Comparison of ENCODE assay signal across 16 cellular contexts in genomic region chr12:68245071-68246021, GRCh38. TPM values are rescaled to one million over a fixed set of nuclear protein-coding genes. Genes with fewer than 3 reads are reported as not detected.
DNase-seq lines count a peak whose midpoint lies in the region; ATAC-seq and TF ChIP-seq lines count a peak whose summit lies in the region.
"Had no signal": no experiment of that assay in that cellular context is flagged by ENCODE, and none has a peak within 500 bp of the region (broad histone marks: within the 10 kb centered on the region; RNA-seq: fewer than 3 reads in every experiment).

No MANE protein-coding gene starts in this region.

- no peaks in the 10 kb centered on the region for H3K79me2 ChIP-seq in trophoblast cell (ENCODE audit: control insufficient read depth, insufficient read depth, low read length, poor library complexity)

- no peak overlapping the region for H4K8ac ChIP-seq in trophoblast cell (ENCODE audit: low read depth, low read length)

- no peak overlapping the region for H2BK5ac ChIP-seq in trophoblast cell (ENCODE audit: low read depth, low read length, poor library complexity)

- H3K18ac ChIP-seq in trophoblast cell (ENCODE audit: low read length) = no peak overlapping the region

- peaks cover 0 to 30% (median 13%) of the 10 kb centered on the region in 9 donors for H3K4me1 ChIP-seq in heart right ventricle
- peaks cover under 1 to 4% of the 10 kb centered on the region in 2 experiments for H3K4me1 ChIP-seq in trophoblast cell (ENCODE audit: control insufficient read depth in 1 of 2, insufficient read depth in 2 of 2, low read length in 2 of 2)
- H3K4me1 ChIP-seq: SJSA1 had no signal

- no peaks in the 10 kb centered on the region for H3K27me3 ChIP-seq in AG04450 (ENCODE audit: control insufficient read depth, insufficient read depth, low read length)
- no peaks in the 10 kb centered on the region for H3K27me3 ChIP-seq in heart right ventricle
- no peaks in the 10 kb centered on the region for H3K27me3 ChIP-seq in trophoblast cell (ENCODE audit: insufficient read depth, low read length)
- H3K27me3 ChIP-seq: SJSA1 had no signal

- no peak overlapping the region for H3K4me3 Mint-ChIP-seq in activated T-cell treated with anti-CD3 and anti-CD28 coated beads, Interleukin-2, amount 50 U/mL, for 24 hours
- H3K4me3 Mint-ChIP-seq in HFFc6 = no peak overlapping the region

- no peak overlapping the region for H3K4me2 ChIP-seq in trophoblast cell (ENCODE audit: low read length)

- no peak overlapping the region for H3K9ac ChIP-seq in trophoblast cell (ENCODE audit: low read length)

- no peak for DNase-seq in AG04450 (ENCODE audit: low read depth, low spot score)
- DNase-seq in amniotic epithelial cell (ENCODE audit: low read depth) = peak; percentile 86
- DNase-seq in heart right ventricle = no peak
- DNase-seq in trophoblast cell = no peak
- no peak for DNase-seq in NCI-H128 (lab: John Stamatoyannopoulos, UW; ENCODE audit: unreplicated experiment)
- no peak for DNase-seq in activated T-cell treated with anti-CD3 and anti-CD28 coated beads, Interleukin-2, amount 50 U/mL, for 24 hours
- no peak for DNase-seq in HFFc6
- DNase-seq: central memory CD4-positive, alpha-beta T cell; foreskin fibroblast; left colon; NCI-H524 treated with DMSO at 0.1 percent for 48 hours; posterior cingulate gyrus had no signal

- H3K23ac ChIP-seq in trophoblast cell (ENCODE audit: low read length) = no peak overlapping the region

- CTCF ChIA-PET in AG04450 (lab: Charles Lee) = interaction anchor here (0.9 to 1.3 kb wide), 3 partner anchors 22 to 205 kb away, joined by 4 to 5 read pairs (median 4); no protein-coding TSS in a partner anchor

- H2AFZ ChIP-seq in trophoblast cell (ENCODE audit: insufficient read depth, low read length, poor library complexity) = peak overlapping the region; percentile 17

- H2AK5ac ChIP-seq in trophoblast cell (ENCODE audit: low read length) = no peak overlapping the region

- 24 to 28% methylated on average over 7 of the region's 7 CpGs for WGBS in heart right ventricle, 2 donors
- no CpG with 5 or more reads among the region's 7 CpGs for WGBS in trophoblast cell (ENCODE audit: extremely low coverage, insufficient coverage, insufficient read length)

- H3K36me3 ChIP-seq in heart right ventricle (no peaks in the 10 kb centered on the region), trophoblast cell (ENCODE audit: control insufficient read depth in 1 of 2, insufficient read depth in 2 of 2, low read length in 2 of 2) (no peaks in the 10 kb centered on the region)
- H3K36me3 ChIP-seq: SJSA1 had no signal

- TF ChIP-seq CTCF in AG04450 (IDR thresholded peaks at IDR 0.05; ENCODE audit: low read depth, low read length) = no peak
- no peak for TF ChIP-seq CTCF in heart right ventricle (IDR thresholded peaks at IDR 0.05)
- no peak for TF ChIP-seq CTCF in HFFc6 (IDR thresholded peaks at IDR 0.05)

- ATAC-seq in heart right ventricle (peak in 5 of 8 donors; percentile 16 to 62 (median 49)), HG03521 (IDR thresholded peaks at IDR 0.05; ENCODE audit: unreplicated experiment) (no peak)
- ATAC-seq: left colon had no signal

- POLR2A ChIA-PET in AG04450 (lab: Yijun Ruan, JAX) = interaction anchor here (1.2 kb wide), 1 partner anchor 23 kb away, joined by 3 read pairs; no protein-coding TSS in a partner anchor

- H3K9me3 Mint-ChIP-seq in activated T-cell treated with anti-CD3 and anti-CD28 coated beads, Interleukin-2, amount 50 U/mL, for 24 hours = peaks cover 9% of the 10 kb centered on the region
- no peaks in the 10 kb centered on the region for H3K9me3 Mint-ChIP-seq in HFFc6

- intact Hi-C loops in heart right ventricle (cut with DNase I) = no loop called here

- H2BK12ac ChIP-seq in trophoblast cell (ENCODE audit: low read length) = no peak overlapping the region

- H3K36me3 Mint-ChIP-seq in activated T-cell treated with anti-CD3 and anti-CD28 coated beads, Interleukin-2, amount 50 U/mL, for 24 hours (ENCODE audit: low read depth) = no peaks in the 10 kb centered on the region
- no peaks in the 10 kb centered on the region for H3K36me3 Mint-ChIP-seq in HFFc6 (ENCODE audit: low read depth)

- H3K14ac ChIP-seq in trophoblast cell (ENCODE audit: low read length) = no peak overlapping the region

- H2BK120ac ChIP-seq in trophoblast cell (ENCODE audit: insufficient read depth, low read length, poor library complexity) = no peak overlapping the region

- H3K27me3 Mint-ChIP-seq in activated T-cell treated with anti-CD3 and anti-CD28 coated beads, Interleukin-2, amount 50 U/mL, for 24 hours = peaks cover 9% of the 10 kb centered on the region
- peaks cover 31% of the 10 kb centered on the region for H3K27me3 Mint-ChIP-seq in HFFc6 (ENCODE audit: insufficient read depth)

- H3K79me1 ChIP-seq in trophoblast cell (ENCODE audit: low read length) = no peaks in the 10 kb centered on the region

- peaks cover 29% of the 10 kb centered on the region for H3K4me1 Mint-ChIP-seq in activated T-cell treated with anti-CD3 and anti-CD28 coated beads, Interleukin-2, amount 50 U/mL, for 24 hours (ENCODE audit: low read depth)
- H3K4me1 Mint-ChIP-seq in HFFc6 (ENCODE audit: low read depth) = peaks cover 17% of the 10 kb centered on the region

- peak overlapping the region; percentile 2 for H3K27ac ChIP-seq in AG04450 (ENCODE audit: low read depth, low read length)
- peak overlapping the region in 2 of 10 donors; percentile 31 to 41 for H3K27ac ChIP-seq in heart right ventricle
- H3K27ac ChIP-seq in trophoblast cell (ENCODE audit: low read depth, low read length) = no peak overlapping the region
- H3K27ac ChIP-seq: SJSA1 had no signal

- H4K91ac ChIP-seq in trophoblast cell (ENCODE audit: low read depth, low read length) = no peak overlapping the region

- no peak overlapping the region for H3K4ac ChIP-seq in trophoblast cell (ENCODE audit: low read depth, low read length)

- H3K27ac Mint-ChIP-seq in activated T-cell treated with anti-CD3 and anti-CD28 coated beads, Interleukin-2, amount 50 U/mL, for 24 hours = no peak overlapping the region
- H3K27ac Mint-ChIP-seq in HFFc6 = no peak overlapping the region

- H4K12ac ChIP-seq in trophoblast cell (ENCODE audit: low read depth, low read length) = no peak overlapping the region

- no peak overlapping the region for H3K4me3 ChIP-seq in AG04450 (ENCODE audit: low read depth, low read length)
- peak overlapping the region in 8 of 10 donors; percentile 10 to 45 (median 36) for H3K4me3 ChIP-seq in heart right ventricle
- no peak overlapping the region for H3K4me3 ChIP-seq in trophoblast cell (ENCODE audit: low read depth, low read length)
- H3K4me3 ChIP-seq: SJSA1 had no signal

- H3K9me3 ChIP-seq in AG04450 (ENCODE audit: control insufficient read depth, insufficient read depth, low read length) (no peaks in the 10 kb centered on the region), heart right ventricle (no peaks in the 10 kb centered on the region), trophoblast cell (ENCODE audit: insufficient read depth, low read depth, low read length) (no peaks in the 10 kb centered on the region)
- H3K9me3 ChIP-seq: SJSA1 had no signal

RNA-seq across cellular contexts. Expression of gene IL22, which starts 8.1 kb away (rescaled TPM):
- polyA plus RNA-seq in AG04450 (2011; rRNA removed) (not detected in 2 replicates), heart right ventricle (not detected)
- not detected in 2 replicates for polyA minus RNA-seq in AG04450 (2011; rRNA and poly(A)+ RNA removed)
- not detected for total RNA-seq in heart right ventricle
- not detected in 2 replicates for polyA plus RNA-seq in trophoblast cell (2013)
- not detected for total RNA-seq in HFFc6 (2021; fragmentation: NEBNext Ultra II Directional; extraction: Animal tissue kit (Norgen Biotek cat#: 25700))
- total RNA-seq: Daoy, left colon, SJSA1, temporal lobe had no signal

RNA-seq across cellular contexts. Expression of gene IL26, which starts 19.7 kb away (rescaled TPM):
- polyA plus RNA-seq in AG04450 (2011; rRNA removed) (not detected in 2 replicates), heart right ventricle (not detected)
- polyA minus RNA-seq in AG04450 (2011; rRNA and poly(A)+ RNA removed) = not detected in 2 replicates
- total RNA-seq in heart right ventricle = not detected
- not detected in 2 replicates for polyA plus RNA-seq in trophoblast cell (2013)
- total RNA-seq in HFFc6 (2021; fragmentation: NEBNext Ultra II Directional; extraction: Animal tissue kit (Norgen Biotek cat#: 25700)) = not detected
- total RNA-seq: Daoy, left colon, SJSA1, temporal lobe had no signal

Comparison
In these comparisons a context has a peak if more than half of its experiments do, and no peak if none do; other contexts are left out.
1. H3K4me3 ChIP-seq: peak in heart right ventricle (8 of 10); none in AG04450 (single experiment) and trophoblast cell (single experiment).